Comparison of ENCODE assay signal across 2 cellular contexts in genomic region chr7:20152057-20152456, GRCh38.
TF ChIP-seq lines count a peak whose summit lies in the region.

No MANE protein-coding gene starts in this region.

TF ChIP-seq in A549, 52 proteins besides CTCF, POLR2A, EP300 and RAD21:
- TF ChIP-seq EHMT2 (IDR thresholded peaks at IDR 0.05; ENCODE audit: low read depth) (no peak), HEYL (CRISPR knock-in tag; IDR thresholded peaks at IDR 0.05) (no peak), PHF8 (IDR thresholded peaks at IDR 0.05; ENCODE audit: borderline replicate concordance, low read depth) (no peak), HOXB13 (CRISPR knock-in tag; IDR thresholded peaks at IDR 0.05; ENCODE audit: low read depth) (no peak), KDM5A (IDR thresholded peaks at IDR 0.05) (no peak), MAZ (IDR thresholded peaks at IDR 0.05; ENCODE audit: borderline replicate concordance, low read depth, low read length) (no peak), RFX5 (IDR thresholded peaks at IDR 0.05) (no peak), FOSL2 (IDR thresholded peaks at IDR 0.05) (no peak), FOSL2 (CRISPR knock-in tag; IDR thresholded peaks at IDR 0.05) (no peak), POLR2AphosphoS2 (conservative IDR thresholded peaks at IDR 0.05; ENCODE audit: low read length) (no peak), REST (IDR thresholded peaks at IDR 0.05) (no peak)

TF ChIP-seq in IMR-90, 13 proteins besides CTCF, POLR2A, EP300 and RAD21:
- no peak for TF ChIP-seq MAZ (IDR thresholded peaks at IDR 0.05; ENCODE audit: borderline replicate concordance, low read depth, low read length)
- TF ChIP-seq BHLHE40 (IDR thresholded peaks at IDR 0.05; ENCODE audit: low read depth, low read length): no peak
- no peak for TF ChIP-seq RFX5 (IDR thresholded peaks at IDR 0.05; ENCODE audit: low read depth, low read length)
- no peak for TF ChIP-seq USF2 (IDR thresholded peaks at IDR 0.05; ENCODE audit: low read depth, low read length)
- TF ChIP-seq CEBPB (IDR thresholded peaks at IDR 0.05; ENCODE audit: low read depth, low read length): no peak
- no peak for TF ChIP-seq MXI1 (IDR thresholded peaks at IDR 0.05; ENCODE audit: borderline replicate concordance, low read depth, low read length)
- TF ChIP-seq RCOR1 (IDR thresholded peaks at IDR 0.05; ENCODE audit: insufficient replicate concordance, low read length): no peak
- no peak for TF ChIP-seq MAFK (IDR thresholded peaks at IDR 0.05; ENCODE audit: low read depth, low read length)
- no peak for TF ChIP-seq FOS (IDR thresholded peaks at IDR 0.05; ENCODE audit: low read depth, low read length)
- no peak for TF ChIP-seq ELK1 (IDR thresholded peaks at IDR 0.05; ENCODE audit: borderline replicate concordance, low read depth, low read length)
- no peak for TF ChIP-seq SMC3 (IDR thresholded peaks at IDR 0.05; ENCODE audit: low read depth, low read length)
- no peak for TF ChIP-seq NFE2L2 (IDR thresholded peaks at IDR 0.05; ENCODE audit: low read depth, low read length)
- no peak for TF ChIP-seq CHD1 (IDR thresholded peaks at IDR 0.05; ENCODE audit: low read depth, low read length)
